Comparison of ENCODE assay signal across 10 cellular contexts in the genomic region with DNA sequence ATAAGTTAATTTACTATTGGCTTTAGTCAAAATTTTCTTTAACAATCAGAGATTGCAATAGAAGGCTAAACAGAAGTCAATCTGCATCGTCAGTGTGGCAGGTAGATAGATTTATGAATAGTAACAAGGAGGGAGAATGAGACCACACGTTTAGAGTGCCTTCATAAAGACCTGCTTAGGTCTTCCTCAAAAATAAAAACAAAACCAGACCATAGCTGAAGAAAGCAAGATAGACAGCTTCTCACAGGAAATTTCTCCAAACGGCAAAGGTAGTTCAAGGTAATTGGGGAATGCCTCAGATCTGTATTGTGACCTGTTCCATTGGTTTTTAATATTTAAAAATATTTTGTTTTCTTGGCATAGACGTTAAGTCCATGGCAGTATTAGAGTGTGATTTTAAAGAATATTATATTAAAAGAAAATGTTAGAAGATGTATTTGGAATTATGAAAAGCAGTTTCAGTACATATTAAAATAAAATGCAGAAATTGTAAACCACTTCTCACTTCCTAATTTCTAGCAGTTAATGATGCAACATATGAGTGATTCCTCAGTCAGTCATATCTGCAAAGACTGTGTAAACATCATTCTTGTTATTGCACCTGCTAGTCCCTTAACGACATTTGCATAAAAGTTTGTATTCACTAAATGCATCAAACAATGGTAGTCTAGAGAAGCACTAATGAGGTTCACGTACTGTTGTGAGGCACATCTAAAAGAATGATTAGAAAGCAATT.
DNase-seq lines count a peak whose midpoint lies in the region; ATAC-seq, FAIRE-seq and TF ChIP-seq lines count a peak whose summit lies in the region.
"Had no signal": no experiment of that assay in that cellular context is flagged by ENCODE, and none has a peak within 500 bp of the region (broad histone marks: within the 10 kb centered on the region; RNA-seq: fewer than 3 reads in every experiment).

No MANE protein-coding gene starts in this region.

- DNase-seq in K562 (ENCODE audit: extremely low read depth in 1 of 4, low spot score in 3 of 4) = no peak
- no peak for DNase-seq in GOT3 (lab: John Stamatoyannopoulos, UW)
- DNase-seq in NCI-H2081 (lab: John Stamatoyannopoulos, UW) = no peak
- no peak for DNase-seq in GM23248
- DNase-seq: body of pancreas, PC-9 had no signal

- H4K20me1 ChIP-seq in K562 (replicated peaks; ENCODE audit: control insufficient read depth, insufficient read depth, low read length) = no peaks in the 10 kb centered on the region
- no peaks in the 10 kb centered on the region for H4K20me1 ChIP-seq in GM23248 (ENCODE audit: insufficient read depth)

- H3F3A ChIP-seq in GM23248 (ENCODE audit: insufficient read depth) = peaks cover 14% of the 10 kb centered on the region

- H3K4me2 ChIP-seq in K562 (ENCODE audit: insufficient read depth, low read length) = no peak overlapping the region
- H3K4me2 ChIP-seq in GM23248 (ENCODE audit: unreplicated experiment) = no peak overlapping the region
- H3K4me2 ChIP-seq: PC-9 had no signal

- intact Hi-C loops in K562 (cut with micrococcal nuclease) = no loop called here

- no peaks in the 10 kb centered on the region for H3K9me1 ChIP-seq in K562 (ENCODE audit: control insufficient read depth, insufficient read depth, low read length)

- POLR2A ChIA-PET in K562 (lab: Yijun Ruan, JAX) = no interaction called here

- FAIRE-seq in K562 (lab: Jason Lieb, UNC) = no peak

- H3K79me2 ChIP-seq in K562 (ENCODE audit: control insufficient read depth, insufficient read depth, low read length) (no peaks in the 10 kb centered on the region), GM23248 (ENCODE audit: insufficient read depth) (no peaks in the 10 kb centered on the region)

- H3K27ac ChIP-seq in K562 (ENCODE audit: extremely low read depth, low read depth, low read length) = no peak overlapping the region
- H3K27ac ChIP-seq in GM23248 = no peak overlapping the region
- H3K27ac ChIP-seq: body of pancreas, PC-9 had no signal

- H3K4me1 ChIP-seq in K562 (replicated peaks in 1 of 2; ENCODE audit: control insufficient read depth in 2 of 2, insufficient read depth in 2 of 2, low read length in 2 of 2) = no peaks in the 10 kb centered on the region
- peaks cover 11% of the 10 kb centered on the region for H3K4me1 ChIP-seq in GM23248 (ENCODE audit: insufficient read depth)

- ATAC-seq in GM18861 (IDR thresholded peaks at IDR 0.05; ENCODE audit: unreplicated experiment) = peak; percentile 96
- peak; percentile 88 for ATAC-seq in HG02571 (IDR thresholded peaks at IDR 0.05; ENCODE audit: unreplicated experiment)
- ATAC-seq in HG03520 (IDR thresholded peaks at IDR 0.05; ENCODE audit: unreplicated experiment) = peak; percentile 98
- ATAC-seq in K562 = no peak
- no peak for ATAC-seq in GM19397 (IDR thresholded peaks at IDR 0.05; ENCODE audit: unreplicated experiment)
- ATAC-seq: body of pancreas had no signal

- H3K9me3 ChIP-seq in K562 (replicated peaks; ENCODE audit: control insufficient read depth, insufficient read depth, low read depth, low read length) (no peaks in the 10 kb centered on the region), GM23248 (ENCODE audit: low read depth) (no peaks in the 10 kb centered on the region)
- H3K9me3 ChIP-seq: body of pancreas had no signal

- H3K9ac ChIP-seq in K562 (ENCODE audit: insufficient read depth in 1 of 2, low read depth in 2 of 2, low read length in 2 of 2) = no peak overlapping the region
- H3K9ac ChIP-seq in GM23248 = no peak overlapping the region

- CTCF ChIA-PET in K562 (lab: Yijun Ruan, JAX; ENCODE audit: low intra/inter-chr PET ratio) = no interaction called here

- no peaks in the 10 kb centered on the region for H3K36me3 ChIP-seq in K562 (ENCODE audit: control insufficient read depth, insufficient read depth, low read length)
- H3K36me3 ChIP-seq in GM23248 (ENCODE audit: low read depth) = no peaks in the 10 kb centered on the region

- no peak overlapping the region for H3K4me3 ChIP-seq in K562
- H3K4me3 ChIP-seq in GM23248 = no peak overlapping the region
- H3K4me3 ChIP-seq: body of pancreas, PC-9 had no signal

- BruUV-seq in K562 (replicated peaks; lab: Mats Ljungman, UMichigan) = no TSS peak

- no peak for TF ChIP-seq POLR2A in K562 (conservative IDR thresholded peaks at IDR 0.05)

- WGBS in K562 (ENCODE audit: insufficient coverage, low coverage, missing lambda C conversion rate) = 6% methylated on average over 6 of the region's 6 CpGs
- 69 to 75% methylated on average over 6 of the region's 6 CpGs for WGBS in GM23248 (ENCODE audit: low coverage in 1 of 2, low lambda C conversion rate in 2 of 2, missing lambda C conversion rate in 2 of 2), 2 experiments

- TF ChIP-seq RAD21 in K562 (CRISPR knock-in tag; conservative IDR thresholded peaks at IDR 0.05 in 1 of 2, IDR thresholded peaks at IDR 0.05 in 1 of 2) = no peak

- TF ChIP-seq EP300 in K562 (IDR thresholded peaks at IDR 0.05; ENCODE audit: low read length) = no peak

- no peaks in the 10 kb centered on the region for H3K9me2 ChIP-seq in GM23248 (ENCODE audit: insufficient read depth)

- H2AFZ ChIP-seq in K562 (ENCODE audit: low read depth, low read length) (no peak overlapping the region), GM23248 (no peak overlapping the region)
- H2AFZ ChIP-seq: PC-9 had no signal

- in situ Hi-C loops in K562 (cut with MboI) = no loop called here
- in situ Hi-C loops in GM23248 (cut with MboI) = no loop called here

- H3K27me3 ChIP-seq in K562 (ENCODE audit: control insufficient read depth in 2 of 2, insufficient read depth in 2 of 2, low read length in 2 of 2) = no peaks in the 10 kb centered on the region
- no peaks in the 10 kb centered on the region for H3K27me3 ChIP-seq in GM23248 (replicated peaks; ENCODE audit: insufficient read depth)
- H3K27me3 ChIP-seq: body of pancreas had no signal

- TF ChIP-seq CTCF in K562 (IDR thresholded peaks at IDR 0.05 in 2 of 3, conservative IDR thresholded peaks at IDR 0.05 in 1 of 3; ENCODE audit: insufficient read depth in 2 of 3, low read depth in 1 of 3, low read length in 3 of 3) = no peak

TF ChIP-seq in K562, 482 proteins besides CTCF, POLR2A, EP300 and RAD21:
- TF ChIP-seq ETV1 (tag; conservative IDR thresholded peaks at IDR 0.05; ENCODE audit: low read depth) (no peak), CBFA2T2 (conservative IDR thresholded peaks at IDR 0.05) (no peak), ZNF140 (CRISPR knock-in tag; IDR thresholded peaks at IDR 0.05) (no peak), CEBPG (CRISPR knock-in tag; IDR thresholded peaks at IDR 0.05) (no peak), CEBPG (tag; conservative IDR thresholded peaks at IDR 0.05 in 1 of 2, IDR thresholded peaks at IDR 0.05 in 1 of 2) (peak; percentile 29 to 36; a peak in 2 of 4 replicates), RFX7 (CRISPR knock-in tag; IDR thresholded peaks at IDR 0.05) (no peak), MEF2A (IDR thresholded peaks at IDR 0.05; ENCODE audit: control insufficient read depth, low read depth, low read length) (no peak), MEIS2 (IDR thresholded peaks at IDR 0.05; ENCODE audit: partially characterized antibody) (peak; percentile 4), ZBTB1 (CRISPR knock-in tag; IDR thresholded peaks at IDR 0.05; ENCODE audit: borderline replicate concordance, low read depth) (no peak), RBM15 (IDR thresholded peaks at IDR 0.05; ENCODE audit: insufficient read depth, low read length) (no peak), TRIM24 (IDR thresholded peaks at IDR 0.05) (no peak), RBFOX2 (IDR thresholded peaks at IDR 0.05; ENCODE audit: low read depth, low read length) (no peak), POLR2G (IDR thresholded peaks at IDR 0.05; ENCODE audit: low read depth, low read length) (no peak), ZNF175 (CRISPR knock-in tag; IDR thresholded peaks at IDR 0.05; ENCODE audit: low read depth) (no peak), ZNF311 (CRISPR knock-in tag; IDR thresholded peaks at IDR 0.05) (no peak), NFE2L1 (tag; IDR thresholded peaks at IDR 0.05; ENCODE audit: borderline replicate concordance, low read depth) (no peak), ATF3 (IDR thresholded peaks at IDR 0.05) (peak; percentile 41), ATF3 (CRISPR knock-in tag; conservative IDR thresholded peaks at IDR 0.05) (no peak)
- TF ChIP-seq, protein P1, sequence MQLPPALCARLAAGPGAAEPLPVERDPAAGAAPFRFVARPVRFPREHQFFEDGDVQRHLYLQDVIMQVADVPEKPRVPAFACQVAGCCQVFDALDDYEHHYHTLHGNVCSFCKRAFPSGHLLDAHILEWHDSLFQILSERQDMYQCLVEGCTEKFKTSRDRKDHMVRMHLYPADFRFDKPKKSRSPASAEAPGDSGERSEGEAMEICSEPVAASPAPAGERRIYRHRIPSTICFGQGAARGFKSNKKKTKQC (CRISPR knock-in tag; IDR thresholded peaks at IDR 0.05) = no peak
- TF ChIP-seq, protein P2, sequence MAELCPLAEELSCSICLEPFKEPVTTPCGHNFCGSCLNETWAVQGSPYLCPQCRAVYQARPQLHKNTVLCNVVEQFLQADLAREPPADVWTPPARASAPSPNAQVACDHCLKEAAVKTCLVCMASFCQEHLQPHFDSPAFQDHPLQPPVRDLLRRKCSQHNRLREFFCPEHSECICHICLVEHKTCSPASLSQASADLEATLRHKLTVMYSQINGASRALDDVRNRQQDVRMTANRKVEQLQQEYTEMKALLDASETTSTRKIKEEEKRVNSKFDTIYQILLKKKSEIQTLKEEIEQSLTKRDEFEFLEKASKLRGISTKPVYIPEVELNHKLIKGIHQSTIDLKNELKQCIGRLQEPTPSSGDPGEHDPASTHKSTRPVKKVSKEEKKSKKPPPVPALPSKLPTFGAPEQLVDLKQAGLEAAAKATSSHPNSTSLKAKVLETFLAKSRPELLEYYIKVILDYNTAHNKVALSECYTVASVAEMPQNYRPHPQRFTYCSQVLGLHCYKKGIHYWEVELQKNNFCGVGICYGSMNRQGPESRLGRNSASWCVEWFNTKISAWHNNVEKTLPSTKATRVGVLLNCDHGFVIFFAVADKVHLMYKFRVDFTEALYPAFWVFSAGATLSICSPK (IDR thresholded peaks at IDR 0.05; ENCODE audit: borderline replicate concordance) = no peak

Comparison
In these comparisons a context has a peak if more than half of its experiments do, and no peak if none do; other contexts are left out.
1. ATAC-seq: peak in GM18861 (single experiment), HG02571 (single experiment) and HG03520 (single experiment); none in K562 (single experiment) and GM19397 (single experiment).